Comparison of ENCODE assay signal across 20 cellular contexts in genomic region chr13:112971288-112971643, GRCh38. TPM values are rescaled to one million over a fixed set of nuclear protein-coding genes. Genes with fewer than 3 reads are reported as not detected.
A peak's percentile ranks its signal among the peaks of the same experiment; 100 is the strongest.
DNase-seq lines count a peak whose midpoint lies in the region; ATAC-seq and TF ChIP-seq lines count a peak whose summit lies in the region.
"Had no signal": no experiment of that assay in that cellular context is flagged by ENCODE, and none has a peak within 500 bp of the region (broad histone marks: within the 10 kb centered on the region; RNA-seq: fewer than 3 reads in every experiment).

No MANE protein-coding gene starts in this region.

- no peaks in the 10 kb centered on the region for H3K79me2 ChIP-seq in H9 (ENCODE audit: insufficient read depth, low read length)

- H3K9me3 Mint-ChIP-seq in chondrocyte (ENCODE audit: low read depth) (peaks cover 12% of the 10 kb centered on the region), neural crest cell (peaks cover 10% of the 10 kb centered on the region), H9 (peaks cover 9 to 14% of the 10 kb centered on the region in 2 experiments; a peak in 4 of 5 replicates)
- H3K9me3 Mint-ChIP-seq in activated T-helper 1 cell treated with anti-CD3 and anti-CD28 coated beads, Interleukin-12 subunit alpha, Interleukin-12 subunit beta, Interleukin-2, Interleukin-4 antibody, amounts not matched to agents 30 ng/mL and 10 ng/mL and 1 ng/mL, durations not matched to agents 14 hours and 24 hours and 36 hours = no peaks in the 10 kb centered on the region

- no peak overlapping the region for H4K8ac ChIP-seq in H9 (replicated peaks; ENCODE audit: insufficient read length, low read depth, low read length)

- H2AK5ac ChIP-seq in H9 (ENCODE audit: insufficient read length, low read length) = no peak overlapping the region

- H3K4me2 ChIP-seq in H9 (ENCODE audit: insufficient read depth, insufficient read length, low read length) = no peak overlapping the region
- H3K4me2 ChIP-seq: A549; BLaER1 treated with 17β-estradiol and CSF1 and Interleukin-3, amounts not matched to agents 10 nM and 100 nM had no signal

- no peak overlapping the region for H3T11ph ChIP-seq in H9 (ENCODE audit: low read length)

- H3K27ac Mint-ChIP-seq in chondrocyte (ENCODE audit: unreplicated experiment) = no peak overlapping the region
- H3K27ac Mint-ChIP-seq in neural crest cell (ENCODE audit: unreplicated experiment) = no peak overlapping the region
- H3K27ac Mint-ChIP-seq in H9 = no peak overlapping the region
- H3K27ac Mint-ChIP-seq in activated T-helper 1 cell treated with anti-CD3 and anti-CD28 coated beads, Interleukin-12 subunit alpha, Interleukin-12 subunit beta, Interleukin-2, Interleukin-4 antibody, amounts not matched to agents 30 ng/mL and 10 ng/mL and 1 ng/mL, durations not matched to agents 14 hours and 24 hours and 36 hours = no peak overlapping the region

- H3K23me2 ChIP-seq in H9 (ENCODE audit: insufficient read length, low read depth, low read length, poor library complexity, severe bottlenecking) = peaks cover 8% of the 10 kb centered on the region

- no peak overlapping the region for H3K4me3 Mint-ChIP-seq in chondrocyte (ENCODE audit: unreplicated experiment)
- peak overlapping the region; percentile 56 for H3K4me3 Mint-ChIP-seq in neural crest cell
- no peak overlapping the region for H3K4me3 Mint-ChIP-seq in H9
- H3K4me3 Mint-ChIP-seq in activated T-helper 1 cell treated with anti-CD3 and anti-CD28 coated beads, Interleukin-12 subunit alpha, Interleukin-12 subunit beta, Interleukin-2, Interleukin-4 antibody, amounts not matched to agents 30 ng/mL and 10 ng/mL and 1 ng/mL, durations not matched to agents 14 hours and 24 hours and 36 hours = no peak overlapping the region

- TF ChIP-seq CTCF in left ventricle myocardium inferior (IDR thresholded peaks at IDR 0.05; ENCODE audit: borderline replicate concordance) = no peak
- TF ChIP-seq CTCF in chondrocyte (IDR thresholded peaks at IDR 0.05) = no peak
- no peak for TF ChIP-seq CTCF in neural crest cell (conservative IDR thresholded peaks at IDR 0.05)
- no peak for TF ChIP-seq CTCF in H9 (conservative IDR thresholded peaks at IDR 0.05)

- no peak overlapping the region for H3K4me3 ChIP-seq in left ventricle myocardium inferior
- H3K4me3 ChIP-seq: A549; BLaER1 treated with 17β-estradiol and CSF1 and Interleukin-3, amounts not matched to agents 10 nM and 100 nM had no signal

- H4K5ac ChIP-seq in H9 (ENCODE audit: insufficient read length, low read depth, low read length) = no peak overlapping the region

- no peak overlapping the region for H3K56ac ChIP-seq in H9 (ENCODE audit: insufficient read length, low read depth, low read length)

- no peak overlapping the region for H2BK120ac ChIP-seq in H9 (ENCODE audit: low read depth, low read length, poor library complexity, severe bottlenecking)

- intact Hi-C loops in Right ventricle myocardium superior (cut with DNase I) = no loop called here
- intact Hi-C loops in left ventricle myocardium inferior (cut with micrococcal nuclease) = no loop called here
- intact Hi-C loops in activated T-helper 1 cell treated with anti-CD3 and anti-CD28 coated beads, Interleukin-12 subunit alpha, Interleukin-12 subunit beta, Interleukin-2, Interleukin-4 antibody, amounts not matched to agents 30 ng/mL and 10 ng/mL and 1 ng/mL, durations not matched to agents 14 hours and 24 hours and 36 hours (cut with micrococcal nuclease) = no loop called here

- no peak overlapping the region for H2BK12ac ChIP-seq in H9 (ENCODE audit: insufficient read length, low read depth, low read length)

- no peak overlapping the region for H3K27ac ChIP-seq in left ventricle myocardium inferior (replicated peaks)
- H3K27ac ChIP-seq in H9 (ENCODE audit: insufficient read length, low read depth, low read length) = no peak overlapping the region
- H3K27ac ChIP-seq: A549; BLaER1 treated with 17β-estradiol and CSF1 and Interleukin-3, amounts not matched to agents 10 nM and 100 nM had no signal

- H3K4ac ChIP-seq in H9 (ENCODE audit: low read depth, low read length) = no peak overlapping the region

- no peak overlapping the region for H4K91ac ChIP-seq in H9 (ENCODE audit: insufficient read length, low read depth, low read length)

- H3K4me1 Mint-ChIP-seq in chondrocyte (ENCODE audit: low read depth) (peaks cover 6% of the 10 kb centered on the region), neural crest cell (peaks cover 26% of the 10 kb centered on the region), H9 (peaks cover 10 to 12% of the 10 kb centered on the region in 2 experiments)
- H3K4me1 Mint-ChIP-seq in activated T-helper 1 cell treated with anti-CD3 and anti-CD28 coated beads, Interleukin-12 subunit alpha, Interleukin-12 subunit beta, Interleukin-2, Interleukin-4 antibody, amounts not matched to agents 30 ng/mL and 10 ng/mL and 1 ng/mL, durations not matched to agents 14 hours and 24 hours and 36 hours (ENCODE audit: low read depth) = peaks cover 9% of the 10 kb centered on the region

- no peak overlapping the region for H3K9ac ChIP-seq in H9 (ENCODE audit: extremely low read depth, insufficient read length, low read length)
- H3K9ac ChIP-seq: BLaER1 treated with 17β-estradiol and CSF1 and Interleukin-3, amounts not matched to agents 10 nM and 100 nM had no signal

- H2BK15ac ChIP-seq in H9 (ENCODE audit: low read depth, low read length) = no peak overlapping the region

- no peaks in the 10 kb centered on the region for H3K79me1 ChIP-seq in H9 (ENCODE audit: insufficient read depth, low read depth, low read length, poor library complexity, severe bottlenecking)

- H2BK5ac ChIP-seq in H9 (ENCODE audit: insufficient read length, low read length) = no peak overlapping the region

- H3K4me1 ChIP-seq in left ventricle myocardium inferior = peaks cover 41% of the 10 kb centered on the region
- H3K4me1 ChIP-seq in H9 (ENCODE audit: insufficient read depth, low read length) = no peaks in the 10 kb centered on the region
- H3K4me1 ChIP-seq: A549 had no signal

- no peak overlapping the region for H2AFZ ChIP-seq in H9 (ENCODE audit: low read length)

- DNase-seq in Right ventricle myocardium superior (peak; percentile 22), left ventricle myocardium inferior (no peak), chondrocyte (ENCODE audit: low spot score) (peak; percentile 59), neural crest cell (ENCODE audit: low read depth, low spot score) (no peak), H9 (no peak), NCI-H2107 treated with DMSO at 0.1 percent for 48 hours (lab: John Stamatoyannopoulos, UW; ENCODE audit: unreplicated experiment) (no peak)
- no peak for DNase-seq in activated T-helper 1 cell treated with anti-CD3 and anti-CD28 coated beads, Interleukin-12 subunit alpha, Interleukin-12 subunit beta, Interleukin-2, Interleukin-4 antibody, amounts not matched to agents 30 ng/mL and 10 ng/mL and 1 ng/mL, durations not matched to agents 14 hours and 24 hours and 36 hours (ENCODE audit: low spot score)
- DNase-seq: DMS 273 treated with DMSO at 0.1 percent for 48 hours, EL, HCEC 1CT, NCI-H1105 treated with DMSO at 0.1 percent for 48 hours, NCI-H187, NCI-H2171, NCI-H510A had no signal

- H3K36me3 ChIP-seq in left ventricle myocardium inferior = no peaks in the 10 kb centered on the region
- H3K36me3 ChIP-seq: BLaER1 treated with 17β-estradiol and CSF1 and Interleukin-3, amounts not matched to agents 10 nM and 100 nM had no signal

- no peaks in the 10 kb centered on the region for H4K20me1 ChIP-seq in H9 (ENCODE audit: control insufficient read depth, insufficient read depth, insufficient read length)

- H3K9me3 ChIP-seq in left ventricle myocardium inferior (replicated peaks) = peaks cover 5% of the 10 kb centered on the region
- no peaks in the 10 kb centered on the region for H3K9me3 ChIP-seq in H9 (ENCODE audit: control insufficient read depth, low read depth, low read length)
- H3K9me3 ChIP-seq: A549 had no signal

- no peak overlapping the region for H3K14ac ChIP-seq in H9 (ENCODE audit: insufficient read depth, low read length)

- H3K27me3 Mint-ChIP-seq in chondrocyte (ENCODE audit: low read depth) = peaks cover 38% of the 10 kb centered on the region
- H3K27me3 Mint-ChIP-seq in neural crest cell (ENCODE audit: low read depth) = no peaks in the 10 kb centered on the region
- H3K27me3 Mint-ChIP-seq in H9 (ENCODE audit: low read depth) = peaks cover 33% of the 10 kb centered on the region
- peaks cover 24% of the 10 kb centered on the region for H3K27me3 Mint-ChIP-seq in activated T-helper 1 cell treated with anti-CD3 and anti-CD28 coated beads, Interleukin-12 subunit alpha, Interleukin-12 subunit beta, Interleukin-2, Interleukin-4 antibody, amounts not matched to agents 30 ng/mL and 10 ng/mL and 1 ng/mL, durations not matched to agents 14 hours and 24 hours and 36 hours (ENCODE audit: insufficient read depth)

- H3K23ac ChIP-seq in H9 (ENCODE audit: insufficient read length, low read depth, low read length) = no peak overlapping the region

- ATAC-seq in Right ventricle myocardium superior (ENCODE audit: poor library complexity) = no peak
- no peak for ATAC-seq in GM18870 (IDR thresholded peaks at IDR 0.05; ENCODE audit: unreplicated experiment)
- ATAC-seq: A549, Panc1, Right ventricle myocardium inferior, SK-N-SH treated with all-trans-retinoic acid at 6 μM for 48 hours had no signal

- H3K36me3 Mint-ChIP-seq in chondrocyte (ENCODE audit: low read depth) (peaks cover 2% of the 10 kb centered on the region), neural crest cell (ENCODE audit: low read depth) (peaks cover 14% of the 10 kb centered on the region), H9 (ENCODE audit: insufficient read depth in 1 of 3, low read depth in 3 of 3) (peaks cover 0 to 7% (median 3%) of the 10 kb centered on the region in 3 experiments; a peak in 4 of 7 replicates)
- H3K36me3 Mint-ChIP-seq in activated T-helper 1 cell treated with anti-CD3 and anti-CD28 coated beads, Interleukin-12 subunit alpha, Interleukin-12 subunit beta, Interleukin-2, Interleukin-4 antibody, amounts not matched to agents 30 ng/mL and 10 ng/mL and 1 ng/mL, durations not matched to agents 14 hours and 24 hours and 36 hours (ENCODE audit: low read depth) = no peaks in the 10 kb centered on the region

- WGBS in H9 (ENCODE audit: extremely low coverage, insufficient read length, low lambda C conversion rate) = no CpG with 5 or more reads among the region's 6 CpGs

- H3K27me3 ChIP-seq in left ventricle myocardium inferior (ENCODE audit: low read depth) (peaks cover 25% of the 10 kb centered on the region), H9 (ENCODE audit: insufficient read depth, low read length) (no peaks in the 10 kb centered on the region; the same call in 1 of the 2 replicates)

- no peak overlapping the region for H3K18ac ChIP-seq in H9 (ENCODE audit: insufficient read length, low read depth, low read length)

- no peak overlapping the region for H2BK20ac ChIP-seq in H9 (ENCODE audit: low read depth, low read length, poor library complexity, severe bottlenecking)

RNA-seq across cellular contexts. Expression of gene MCF2L, which starts 2.3 kb away (rescaled TPM):
- total RNA-seq in Right ventricle myocardium superior (38.1 TPM), left ventricle myocardium inferior (41.2 TPM), chondrocyte (6.7 to 8.0 TPM (median 7.6 TPM) in 3 replicates), neural crest cell (59.9 and 62.5 TPM in 2 replicates), H9 (2021) (17.0 and 18.5 TPM in 2 replicates)
- 0.42 TPM in 1 of 2 replicates, not detected in the other for total RNA-seq in activated T-helper 1 cell treated with anti-CD3 and anti-CD28 coated beads, Interleukin-12 subunit alpha, Interleukin-12 subunit beta, Interleukin-2, Interleukin-4 antibody, amounts not matched to agents 30 ng/mL and 10 ng/mL and 1 ng/mL, durations not matched to agents 14 hours and 24 hours and 36 hours

Comparison
In these comparisons a context has a peak if more than half of its experiments do, and no peak if none do; other contexts are left out.
1. DNase-seq: peak in Right ventricle myocardium superior (single experiment) and chondrocyte (single experiment); none in left ventricle myocardium inferior (single experiment), neural crest cell (single experiment), H9 (single experiment), activated T-helper 1 cell treated with anti-CD3 and anti-CD28 coated beads, Interleukin-12 subunit alpha, Interleukin-12 subunit beta, Interleukin-2, Interleukin-4 antibody, amounts not matched to agents 30 ng/mL and 10 ng/mL and 1 ng/mL, durations not matched to agents 14 hours and 24 hours and 36 hours (single experiment) and NCI-H2107 treated with DMSO at 0.1 percent for 48 hours (single experiment).